Comparison of ENCODE assay signal across 8 cellular contexts in genomic region chr2:45938649-45939511, GRCh38.
A peak's percentile ranks its signal among the peaks of the same experiment; 100 is the strongest.
DNase-seq lines count a peak whose midpoint lies in the region; ATAC-seq and TF ChIP-seq lines count a peak whose summit lies in the region.

No MANE protein-coding gene starts in this region.

- H3K27ac ChIP-seq in right lobe of liver (peak overlapping the region in 2 of 3 donors; percentile 4 to 35), uterus (peak overlapping the region; percentile 29 to 77)

- H3K4me3 ChIP-seq in right lobe of liver (no peak overlapping the region), uterus (no peak overlapping the region)

- DNase-seq in NCI-H510A treated with DMSO at 0.1 percent for 48 hours (lab: John Stamatoyannopoulos, UW) (peak; percentile 29), NCI-H510A (lab: John Stamatoyannopoulos, UW) (no peak), brain pericyte (ENCODE audit: low read depth, low spot score) (peak; percentile 98), right lobe of liver (peak; percentile 78 to 80 (median 79)), uterus (peak; percentile 81 to 84), KBM-7 (no peak)
- no peak for DNase-seq in activated CD4-positive, alpha-beta T cell treated with anti-CD3 and anti-CD28 coated beads, Interleukin-2, amount 50 U/mL, for 48 hours

- TF ChIP-seq POLR2A in right lobe of liver (IDR thresholded peaks at IDR 0.05) (no peak), uterus (IDR thresholded peaks at IDR 0.05) (no peak)

- TF ChIP-seq CTCF in right lobe of liver (IDR thresholded peaks at IDR 0.05) (peak in 1 of 4 donors; percentile 5), uterus (IDR thresholded peaks at IDR 0.05) (no peak)

- H3K4me1 ChIP-seq in right lobe of liver (peaks cover 0 to 20% (median 9%) of the 10 kb centered on the region in 4 donors), uterus (no peaks in the 10 kb centered on the region)

- H3K27me3 ChIP-seq in right lobe of liver (no peaks in the 10 kb centered on the region), uterus (no peaks in the 10 kb centered on the region)

- WGBS in right lobe of liver (ENCODE audit: insufficient coverage, low coverage, low lambda C conversion rate, missing lambda C conversion rate), result 47% methylated on average over 8 of the region's 13 CpGs

- intact Hi-C loops in right lobe of liver (cut with DNase I), result loop anchor here (5.0 kb wide), 1 partner anchor 297 kb away; no protein-coding TSS in a partner anchor
- intact Hi-C loops in uterus (cut with DNase I; ENCODE audit: low total_unique reads), result loop anchor here (5.0 kb wide), 1 partner anchor 297 kb away; no protein-coding TSS in a partner anchor

- ATAC-seq in right lobe of liver (peak; percentile 83 to 90 (median 87)), GM19023 (IDR thresholded peaks at IDR 0.05; ENCODE audit: unreplicated experiment) (no peak)

- H3K36me3 ChIP-seq in right lobe of liver (no peaks in the 10 kb centered on the region), uterus (no peaks in the 10 kb centered on the region)

- no peaks in the 10 kb centered on the region for H3K9me3 ChIP-seq in right lobe of liver
- no peaks in the 10 kb centered on the region for H3K9me3 ChIP-seq in uterus

- in situ Hi-C loops in KBM-7 (cut with MboI; ENCODE audit: low pct_unique_long_range_greater_than_20kb, low sequenced_read_pairs), result loop anchor here (25.0 kb wide), 1 partner anchor 302 kb away; no protein-coding TSS in a partner anchor

Comparison
In these comparisons a context has a peak if more than half of its experiments do, and no peak if none do; other contexts are left out.
1. DNase-seq: peak in NCI-H510A treated with DMSO at 0.1 percent for 48 hours (single experiment), brain pericyte (single experiment), right lobe of liver (3 of 3) and uterus (2 of 2); none in NCI-H510A (single experiment), activated CD4-positive, alpha-beta T cell treated with anti-CD3 and anti-CD28 coated beads, Interleukin-2, amount 50 U/mL, for 48 hours (0 of 2) and KBM-7 (single experiment).